8 cellular contexts compared by ENCODE assay signal in the genomic region with DNA sequence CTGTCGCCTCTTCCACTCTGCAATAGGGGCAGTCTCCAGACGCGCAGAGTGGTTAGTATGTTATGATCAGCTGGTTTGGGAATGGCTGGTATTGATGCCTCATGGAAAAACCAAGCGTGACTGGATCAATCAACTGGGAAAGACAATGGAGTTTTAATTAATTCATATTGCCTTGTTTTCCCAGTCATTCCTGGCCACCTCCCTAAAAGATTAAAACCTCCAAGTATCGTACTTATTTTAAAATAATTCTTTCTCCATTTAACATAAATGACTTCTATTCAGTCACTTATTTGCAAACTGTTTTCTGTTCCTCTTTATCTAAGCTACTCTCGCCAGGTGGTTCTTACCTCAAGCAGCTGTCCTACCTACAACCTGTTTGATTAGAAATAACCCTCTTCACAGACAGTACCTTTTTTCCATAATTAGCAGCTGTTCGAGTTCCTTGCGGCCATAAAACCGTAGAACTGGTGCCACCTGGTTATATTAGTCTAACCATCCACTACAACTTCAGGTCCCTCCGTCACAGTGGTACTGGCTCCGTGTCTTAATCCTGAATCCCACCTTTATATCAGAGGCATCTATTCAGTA. TPM values are rescaled to one million over a fixed set of nuclear protein-coding genes. Genes with fewer than 3 reads are reported as not detected.
DNase-seq lines count a peak whose midpoint lies in the region; ATAC-seq and TF ChIP-seq lines count a peak whose summit lies in the region.

No MANE protein-coding gene starts in this region.

- no peak for ATAC-seq in activated T-cell treated with anti-CD3 and anti-CD28 coated beads, Interleukin-2, amount 50 U/mL, for 72 hours (replicated peaks in 1 of 2)
- ATAC-seq in HG02642 (IDR thresholded peaks at IDR 0.05; ENCODE audit: poor library complexity, unreplicated experiment), result peak; percentile 62

- H3K9me3 ChIP-seq in endodermal cell (ENCODE audit: control insufficient read depth, low read length) (no peaks in the 10 kb centered on the region), trophoblast cell (ENCODE audit: insufficient read depth, low read depth, low read length) (no peaks in the 10 kb centered on the region)

- peak overlapping the region; percentile 90 for H3K4me3 ChIP-seq in endodermal cell (ENCODE audit: low read length)
- peak overlapping the region; percentile 79 for H3K4me3 ChIP-seq in trophoblast cell (ENCODE audit: low read depth, low read length)

- no peak overlapping the region for H2AK5ac ChIP-seq in trophoblast cell (ENCODE audit: low read length)

- no peak overlapping the region for H3K27ac Mint-ChIP-seq in activated T-cell treated with anti-CD3 and anti-CD28 coated beads, Interleukin-2, amount 50 U/mL, for 72 hours
- H3K27ac Mint-ChIP-seq in endodermal cell, result peak overlapping the region; percentile 97

- H3K14ac ChIP-seq in trophoblast cell (ENCODE audit: low read length), result no peak overlapping the region

- no peak overlapping the region for H2BK120ac ChIP-seq in trophoblast cell (ENCODE audit: insufficient read depth, low read length, poor library complexity)

- H3K4me1 ChIP-seq in endodermal cell (ENCODE audit: control insufficient read depth, insufficient read depth, low read length) (no peaks in the 10 kb centered on the region), trophoblast cell (ENCODE audit: control insufficient read depth in 1 of 2, insufficient read depth in 2 of 2, low read length in 2 of 2) (peaks cover under 1 to 9% of the 10 kb centered on the region in 2 experiments)

- no peaks in the 10 kb centered on the region for H3K36me3 ChIP-seq in endodermal cell (ENCODE audit: control insufficient read depth, insufficient read depth, low read length)
- H3K36me3 ChIP-seq in trophoblast cell (ENCODE audit: control insufficient read depth in 1 of 2, insufficient read depth in 2 of 2, low read length in 2 of 2), result no peaks in the 10 kb centered on the region

- H3K27me3 ChIP-seq in endodermal cell (ENCODE audit: control insufficient read depth, insufficient read depth, low read length, poor library complexity, severe bottlenecking), result no peaks in the 10 kb centered on the region
- H3K27me3 ChIP-seq in trophoblast cell (ENCODE audit: insufficient read depth, low read length), result no peaks in the 10 kb centered on the region

- no peak overlapping the region for H3K23ac ChIP-seq in trophoblast cell (ENCODE audit: low read length)

- WGBS in endodermal cell (ENCODE audit: insufficient coverage in 1 of 2, insufficient read length in 1 of 2), 2 experiments, result 22 to 46% methylated on average over 7 to 11 of the region's 11 CpGs
- WGBS in trophoblast cell (ENCODE audit: extremely low coverage, insufficient coverage, insufficient read length), result 100% methylated on average over 1 of the region's 11 CpGs

- H3K4me3 Mint-ChIP-seq in activated T-cell treated with anti-CD3 and anti-CD28 coated beads, Interleukin-2, amount 50 U/mL, for 72 hours, result peak overlapping the region; percentile 76 to 86
- H3K4me3 Mint-ChIP-seq in endodermal cell, result peak overlapping the region; percentile 97

- no peak overlapping the region for H3K18ac ChIP-seq in trophoblast cell (ENCODE audit: low read length)

- peak overlapping the region; percentile 64 for H3K9ac ChIP-seq in endodermal cell (ENCODE audit: extremely low read depth, low read length, poor library complexity, severe bottlenecking)
- peak overlapping the region; percentile 3 for H3K9ac ChIP-seq in trophoblast cell (ENCODE audit: low read length)

- peaks cover 43% of the 10 kb centered on the region for H3K27me3 Mint-ChIP-seq in activated T-cell treated with anti-CD3 and anti-CD28 coated beads, Interleukin-2, amount 50 U/mL, for 72 hours (ENCODE audit: low read depth)
- no peaks in the 10 kb centered on the region for H3K27me3 Mint-ChIP-seq in endodermal cell (ENCODE audit: insufficient read depth)

- no peaks in the 10 kb centered on the region for H3K9me3 Mint-ChIP-seq in activated T-cell treated with anti-CD3 and anti-CD28 coated beads, Interleukin-2, amount 50 U/mL, for 72 hours
- H3K9me3 Mint-ChIP-seq in endodermal cell, result no peaks in the 10 kb centered on the region

- H3K27ac ChIP-seq in endodermal cell (ENCODE audit: low read depth, low read length), result no peak overlapping the region
- no peak overlapping the region for H3K27ac ChIP-seq in trophoblast cell (ENCODE audit: low read depth, low read length)

- no peak overlapping the region for H2BK5ac ChIP-seq in trophoblast cell (ENCODE audit: low read depth, low read length, poor library complexity)

- no peak overlapping the region for H4K12ac ChIP-seq in trophoblast cell (ENCODE audit: low read depth, low read length)

- no peak overlapping the region for H2BK12ac ChIP-seq in trophoblast cell (ENCODE audit: low read length)

- H3K4me2 ChIP-seq in trophoblast cell (ENCODE audit: low read length), result peak overlapping the region; percentile 71

- H4K8ac ChIP-seq in trophoblast cell (ENCODE audit: low read depth, low read length), result no peak overlapping the region

- H4K91ac ChIP-seq in trophoblast cell (ENCODE audit: low read depth, low read length), result no peak overlapping the region

- peaks cover 3% of the 10 kb centered on the region for H3K79me1 ChIP-seq in trophoblast cell (ENCODE audit: low read length)

- peaks cover 26% of the 10 kb centered on the region for H3K4me1 Mint-ChIP-seq in activated T-cell treated with anti-CD3 and anti-CD28 coated beads, Interleukin-2, amount 50 U/mL, for 72 hours (ENCODE audit: low read depth)
- H3K4me1 Mint-ChIP-seq in endodermal cell, result peaks cover 12% of the 10 kb centered on the region

- H3K36me3 Mint-ChIP-seq in activated T-cell treated with anti-CD3 and anti-CD28 coated beads, Interleukin-2, amount 50 U/mL, for 72 hours (ENCODE audit: insufficient read depth in 2 of 2), result no peaks in the 10 kb centered on the region
- H3K36me3 Mint-ChIP-seq in endodermal cell (ENCODE audit: low read depth), result peaks cover 10% of the 10 kb centered on the region

- no peak overlapping the region for H3K4ac ChIP-seq in trophoblast cell (ENCODE audit: low read depth, low read length)

- no peak for TF ChIP-seq CTCF in endodermal cell (conservative IDR thresholded peaks at IDR 0.05)

- peak overlapping the region; percentile 81 for H2AFZ ChIP-seq in trophoblast cell (ENCODE audit: insufficient read depth, low read length, poor library complexity)

- no peak for DNase-seq in activated T-cell treated with anti-CD3 and anti-CD28 coated beads, Interleukin-2, amount 50 U/mL, for 72 hours
- no peak for DNase-seq in activated T-cell treated with anti-CD3 and anti-CD28 coated beads for 4 hours
- peak; percentile 71 to 82 for DNase-seq in NCI-H526 (lab: John Stamatoyannopoulos, UW)
- peak; percentile 47 for DNase-seq in endodermal cell
- peak in 1 of 2 donors; percentile 52 for DNase-seq in trophoblast cell
- no peak for DNase-seq in DMS 273 (lab: John Stamatoyannopoulos, UW; ENCODE audit: unreplicated experiment)
- DNase-seq in medulla oblongata (ENCODE audit: extremely low spot score), result no peak

- peaks cover 3% of the 10 kb centered on the region for H3K79me2 ChIP-seq in trophoblast cell (ENCODE audit: control insufficient read depth, insufficient read depth, low read length, poor library complexity)

RNA-seq across cellular contexts. Expression of a gene that starts 0.9 kb away (rescaled TPM):
- total RNA-seq in activated T-cell treated with anti-CD3 and anti-CD28 coated beads, Interleukin-2, amount 50 U/mL, for 72 hours, result 1 to 10 TPM in 1 of 2 donors, under 1 TPM in 1; 0.23 to 1.4 TPM
- 10 to 100 TPM in 1 of 2 donors, 1 to 10 TPM in 1; 9.9 to 10.2 TPM for total RNA-seq in endodermal cell
- polyA plus RNA-seq in endodermal cell (2013, experiment 1 of 2), result 4.0 TPM
- 3.7 TPM for polyA plus RNA-seq in endodermal cell (2013, experiment 2 of 2)
- polyA plus RNA-seq in trophoblast cell (2013), result 4.0 TPM in 2 replicates

RNA-seq across cellular contexts. Expression of a gene that starts 6.3 kb away (rescaled TPM):
- total RNA-seq in activated T-cell treated with anti-CD3 and anti-CD28 coated beads, Interleukin-2, amount 50 U/mL, for 72 hours, result not detected
- total RNA-seq in endodermal cell, result not detected
- polyA plus RNA-seq in endodermal cell (2013, experiment 1 of 2), result not detected
- polyA plus RNA-seq in endodermal cell (2013, experiment 2 of 2), result not detected
- polyA plus RNA-seq in trophoblast cell (2013), result not detected in 2 replicates

RNA-seq across cellular contexts. Expression of a gene that starts 34.8 kb away (rescaled TPM):
- total RNA-seq in activated T-cell treated with anti-CD3 and anti-CD28 coated beads, Interleukin-2, amount 50 U/mL, for 72 hours, result under 1 TPM in 1 of 2 donors, not detected in 1; 0.29 TPM
- total RNA-seq in endodermal cell, result 1 to 10 TPM in 1 of 2 donors, not detected in 1; 1.1 TPM
- polyA plus RNA-seq in endodermal cell (2013, experiment 1 of 2), result not detected
- polyA plus RNA-seq in endodermal cell (2013, experiment 2 of 2), result not detected
- polyA plus RNA-seq in trophoblast cell (2013), result not detected in 2 replicates

RNA-seq across cellular contexts. Expression of a gene that starts 50.7 kb away (rescaled TPM):
- total RNA-seq in activated T-cell treated with anti-CD3 and anti-CD28 coated beads, Interleukin-2, amount 50 U/mL, for 72 hours, result not detected
- not detected for total RNA-seq in endodermal cell
- not detected for polyA plus RNA-seq in endodermal cell (2013, experiment 1 of 2)
- polyA plus RNA-seq in endodermal cell (2013, experiment 2 of 2), result not detected
- not detected in 2 replicates for polyA plus RNA-seq in trophoblast cell (2013)

Comparison
In these comparisons a context has a peak if more than half of its experiments do, and no peak if none do; other contexts are left out.
1. DNase-seq: peak in NCI-H526 (2 of 2) and endodermal cell (single experiment); none in activated T-cell treated with anti-CD3 and anti-CD28 coated beads, Interleukin-2, amount 50 U/mL, for 72 hours (0 of 2), activated T-cell treated with anti-CD3 and anti-CD28 coated beads for 4 hours (single experiment), DMS 273 (single experiment) and medulla oblongata (single experiment).
2. RNA of a gene that starts 0.9 kb away (total RNA-seq): 9.9 to 10.2 TPM in endodermal cell; 0.23 to 1.4 TPM in activated T-cell treated with anti-CD3 and anti-CD28 coated beads, Interleukin-2, amount 50 U/mL, for 72 hours; every median in the first group is over 4 times any median in the second.